In the genomic region with DNA sequence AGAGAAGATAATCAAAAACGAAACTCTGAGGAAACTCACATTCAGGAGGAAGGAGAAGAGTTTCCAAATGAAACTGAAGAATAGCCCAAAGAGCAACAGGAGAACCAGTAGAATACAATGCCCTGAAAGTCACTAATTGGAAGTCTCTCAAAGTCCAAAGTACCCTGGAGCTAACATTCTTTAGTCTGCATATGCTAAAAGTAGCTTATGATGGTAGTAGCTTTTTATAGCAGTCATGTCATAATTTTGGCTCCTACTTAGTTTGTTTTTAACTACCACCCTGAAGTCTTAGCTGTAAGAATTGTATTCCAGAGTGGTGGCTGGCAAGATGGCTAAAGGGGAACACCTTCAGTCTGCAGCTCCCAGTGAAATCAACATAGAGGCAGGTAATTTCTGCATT, we compare ENCODE assay signal across 23 cellular contexts.
"Had no signal": no experiment of that assay in that cellular context is flagged by ENCODE, and none has a peak within 500 bp of the region (broad histone marks: within the 10 kb centered on the region; RNA-seq: fewer than 3 reads in every experiment).

No MANE protein-coding gene starts in this region.

- DNase-seq: activated CD4-positive, alpha-beta memory T cell treated with anti-CD3 and anti-CD28 coated beads, Interleukin-2, amount 10 ng/mL, durations not matched to agents 7 days and 5 days; activated CD4-positive, alpha-beta T cell treated with anti-CD3 and anti-CD28 coated beads, Interleukin-2, amount 10 ng/mL, durations not matched to agents 7 days and 5 days; activated CD4-positive, CD25-positive, alpha-beta regulatory T cell; activated gamma-delta T cell; activated naive CD4-positive, alpha-beta T cell treated with anti-CD3 and anti-CD28 coated beads for 36 hours; activated T-cell treated with anti-CD3 and anti-CD28 coated beads for 4 hours; activated T-cell treated with anti-CD3 and anti-CD28 coated beads, Interleukin-2, amount 50 U/mL, for 48 hours; amygdala; MM.1S; NCI-H1105; NCI-H1436; NCI-H1694 treated with DMSO at 0.1 percent for 48 hours; NCI-H2081; NCI-H510A treated with DMSO at 0.1 percent for 48 hours; NCI-H69; NK-92 treated with Interleukin-12 subunit alpha and Interleukin-12 subunit beta, amount 100 ng/mL, for 24 hours; OCI-M1; SHP77 treated with DMSO at 0.1 percent for 48 hours; T-helper 17 cell; T-helper 9 cell had no signal

- H3K27ac ChIP-seq: breast epithelium, VCaP had no signal

- ATAC-seq: activated T-helper 17 cell treated with anti-CD3 and anti-CD28 coated beads, Interleukin-2, amount 50 U/mL, for 72 hours; T-helper 17 cell had no signal

- H3K4me1 ChIP-seq: breast epithelium had no signal

- H3K4me3 ChIP-seq: breast epithelium had no signal

- H3K36me3 ChIP-seq: breast epithelium had no signal
